17 cellular contexts compared by ENCODE assay signal in the genomic region with DNA sequence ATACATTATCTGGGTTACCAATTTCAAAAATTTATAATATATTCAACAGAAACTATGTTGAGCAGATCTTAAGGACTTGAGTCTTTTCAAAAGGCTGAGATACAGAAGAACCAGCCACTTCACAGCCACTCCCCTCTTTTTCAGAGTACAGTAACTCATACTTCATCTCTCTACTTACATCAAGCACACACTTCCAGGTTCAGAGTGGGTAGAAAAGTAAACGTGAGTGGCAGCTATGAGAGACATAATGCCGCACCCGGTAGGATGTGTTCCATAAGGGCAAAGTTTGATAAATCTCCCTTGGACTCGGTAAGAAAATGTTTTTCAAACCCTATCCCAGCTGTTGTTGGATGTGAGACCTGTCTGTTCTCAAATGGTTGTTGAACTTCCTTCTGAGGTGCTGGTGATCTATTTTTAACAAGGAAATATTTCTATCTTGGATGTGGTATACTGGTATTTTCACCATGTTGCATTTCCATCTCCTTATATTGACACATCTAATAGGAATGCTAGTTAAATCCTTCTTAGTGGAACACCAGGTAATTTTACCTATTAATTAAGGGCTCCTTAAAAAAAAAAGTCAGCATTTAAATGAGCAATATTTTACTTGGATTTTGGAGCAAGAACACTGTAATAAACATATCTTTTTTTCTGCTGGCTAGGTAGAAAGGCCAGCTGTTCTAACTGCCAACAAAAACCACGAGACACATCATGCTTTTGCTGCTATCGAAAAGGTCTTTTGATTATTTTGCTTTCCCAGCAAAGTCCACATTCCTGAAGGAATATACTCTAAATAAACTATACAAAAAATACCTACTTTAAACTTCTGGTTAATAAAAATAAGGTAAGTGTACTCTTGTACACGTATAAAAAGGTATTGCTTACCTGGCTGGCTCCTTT. TPM values are rescaled to one million over a fixed set of nuclear protein-coding genes. Genes with fewer than 3 reads are reported as not detected.
DNase-seq lines count a peak whose midpoint lies in the region; ATAC-seq, FAIRE-seq and TF ChIP-seq lines count a peak whose summit lies in the region.
"Had no signal": no experiment of that assay in that cellular context is flagged by ENCODE, and none has a peak within 500 bp of the region (broad histone marks: within the 10 kb centered on the region; RNA-seq: fewer than 3 reads in every experiment).

No MANE protein-coding gene starts in this region.

- no peak overlapping the region for H3K9ac ChIP-seq in astrocyte (ENCODE audit: low read length)

- no peak overlapping the region for H2AFZ ChIP-seq in astrocyte (ENCODE audit: low read depth, low read length)

- H3K27ac ChIP-seq in astrocyte (ENCODE audit: low read depth, low read length): peak overlapping the region; percentile 33
- peak overlapping the region; percentile 51 to 56 for H3K27ac ChIP-seq in thoracic aorta
- H3K27ac ChIP-seq: neutrophil had no signal

- ATAC-seq in thoracic aorta (ENCODE audit: insufficient number of reproducible peaks, low FRiP score, low read depth) (no peak), HG02571 (IDR thresholded peaks at IDR 0.05; ENCODE audit: unreplicated experiment) (no peak)
- ATAC-seq: activated CD8-positive, alpha-beta T cell treated with anti-CD3 and anti-CD28 coated beads, Interleukin-2, amount 10 ng/mL, durations not matched to agents 7 days and 5 days had no signal

- H4K20me1 ChIP-seq in astrocyte (ENCODE audit: insufficient read depth, low read length): peaks cover 71% of the 10 kb centered on the region

- no peaks in the 10 kb centered on the region for H3K27me3 ChIP-seq in astrocyte (ENCODE audit: insufficient read depth, low read length)
- no peaks in the 10 kb centered on the region for H3K27me3 ChIP-seq in thoracic aorta (replicated peaks; ENCODE audit: insufficient read depth)
- H3K27me3 ChIP-seq: MG63, neutrophil, tibial nerve had no signal

- DNase-seq in LHCN-M2 (ENCODE audit: low read depth): peak; percentile 66
- DNase-seq in astrocyte (ENCODE audit: low read depth): peak; percentile 59
- no peak for DNase-seq in mesothelial cell of epicardium (ENCODE audit: low spot score in 2 of 2, unreplicated experiment in 2 of 2)
- no peak for DNase-seq in thoracic aorta (ENCODE audit: low spot score)
- DNase-seq in hypothalamus (lab: John Stamatoyannopoulos, UW): no peak
- no peak for DNase-seq in NCI-H524 treated with DMSO at 0.1 percent for 48 hours (lab: John Stamatoyannopoulos, UW)
- no peak for DNase-seq in KG1 (lab: John Stamatoyannopoulos, UW)
- DNase-seq: activated CD8-positive, alpha-beta T cell treated with anti-CD3 and anti-CD28 coated beads, Interleukin-2, amount 10 ng/mL, durations not matched to agents 7 days and 5 days; cerebellar nuclear complex; foreskin melanocyte; HCEC 1CT; MG63; NCI-H2081 had no signal

- H3K27ac Mint-ChIP-seq in astrocyte (ENCODE audit: unreplicated experiment): peak overlapping the region; percentile 66
- H3K27ac Mint-ChIP-seq in mesothelial cell of epicardium: peak overlapping the region; percentile 19
- H3K27ac Mint-ChIP-seq: activated CD8-positive, alpha-beta T cell treated with anti-CD3 and anti-CD28 coated beads, Interleukin-2, amount 10 ng/mL, durations not matched to agents 7 days and 5 days had no signal

- H3K36me3 ChIP-seq in astrocyte (ENCODE audit: insufficient read depth, low read length) (peaks cover 84% of the 10 kb centered on the region), thoracic aorta (peaks cover 14% of the 10 kb centered on the region)
- H3K36me3 ChIP-seq: neutrophil had no signal

- H3K4me1 ChIP-seq in astrocyte (ENCODE audit: insufficient read depth, low read length) (peaks cover 26% of the 10 kb centered on the region), thoracic aorta (ENCODE audit: control insufficient read depth in 1 of 2, low read depth in 2 of 2) (peaks cover 30 to 49% of the 10 kb centered on the region in 2 donors)

- peak overlapping the region; percentile 8 for H3K4me2 ChIP-seq in astrocyte (ENCODE audit: low read length)

- H3K9me3 ChIP-seq in astrocyte (ENCODE audit: insufficient read depth, low read depth, low read length) (no peaks in the 10 kb centered on the region), thoracic aorta (no peaks in the 10 kb centered on the region)
- H3K9me3 ChIP-seq: MG63, neutrophil, tibial nerve had no signal

- H3K4me3 Mint-ChIP-seq in astrocyte (ENCODE audit: unreplicated experiment) (no peak overlapping the region), mesothelial cell of epicardium (no peak overlapping the region)
- H3K4me3 Mint-ChIP-seq: activated CD8-positive, alpha-beta T cell treated with anti-CD3 and anti-CD28 coated beads, Interleukin-2, amount 10 ng/mL, durations not matched to agents 7 days and 5 days had no signal

- H3K9me3 Mint-ChIP-seq in astrocyte (ENCODE audit: unreplicated experiment) (no peaks in the 10 kb centered on the region), mesothelial cell of epicardium (no peaks in the 10 kb centered on the region)

- H3K36me3 Mint-ChIP-seq in astrocyte (ENCODE audit: low read depth, unreplicated experiment): peaks cover 31% of the 10 kb centered on the region
- H3K36me3 Mint-ChIP-seq in mesothelial cell of epicardium: peaks cover 44% of the 10 kb centered on the region

- TF ChIP-seq CTCF in astrocyte (IDR thresholded peaks at IDR 0.05; ENCODE audit: insufficient read depth, low read depth, low read length): no peak
- TF ChIP-seq CTCF in mesothelial cell of epicardium (IDR thresholded peaks at IDR 0.05; ENCODE audit: unreplicated experiment): no peak
- TF ChIP-seq CTCF in thoracic aorta (IDR thresholded peaks at IDR 0.05): no peak

- H3K4me1 Mint-ChIP-seq in astrocyte (ENCODE audit: low read depth, unreplicated experiment) (peaks cover 69% of the 10 kb centered on the region), mesothelial cell of epicardium (peaks cover 15% of the 10 kb centered on the region)

- no peak overlapping the region for H3K4me3 ChIP-seq in astrocyte (ENCODE audit: insufficient read depth, low read depth, low read length)
- H3K4me3 ChIP-seq in thoracic aorta: no peak overlapping the region
- H3K4me3 ChIP-seq: MG63, tibial nerve had no signal

- peaks cover 58% of the 10 kb centered on the region for H3K79me2 ChIP-seq in astrocyte (ENCODE audit: insufficient read depth, low read length)

- FAIRE-seq in astrocyte (lab: Jason Lieb, UNC): no peak
- FAIRE-seq: HTR-8/SVneo had no signal

- no peaks in the 10 kb centered on the region for H3K27me3 Mint-ChIP-seq in astrocyte (ENCODE audit: low read depth, unreplicated experiment)
- no peaks in the 10 kb centered on the region for H3K27me3 Mint-ChIP-seq in mesothelial cell of epicardium (ENCODE audit: low read depth)

RNA-seq across cellular contexts. Expression of gene CNN3, which starts 28.2 kb away (rescaled TPM):
- total RNA-seq in LHCN-M2 (2014; rRNA removed) (513 and 547 TPM in 2 replicates), astrocyte (515 and 538 TPM in 2 replicates), mesothelial cell of epicardium (241 to 260 TPM (median 247 TPM) in 3 replicates), thoracic aorta (100 to 1,000 TPM; 225 to 257 TPM)
- 664 TPM for polyA plus RNA-seq in LHCN-M2 (2012)

Comparison
In these comparisons a context has a peak if more than half of its experiments do, and no peak if none do; other contexts are left out.
1. DNase-seq: peak in LHCN-M2 (single experiment) and astrocyte (single experiment); none in mesothelial cell of epicardium (0 of 2), thoracic aorta (single experiment), hypothalamus (0 of 51), NCI-H524 treated with DMSO at 0.1 percent for 48 hours (single experiment) and KG1 (single experiment).